Comparison of ENCODE assay signal across 15 cellular contexts in genomic region chr15:85094685-85095084, GRCh38.
A peak's percentile ranks its signal among the peaks of the same experiment; 100 is the strongest.
DNase-seq lines count a peak whose midpoint lies in the region; ATAC-seq and TF ChIP-seq lines count a peak whose summit lies in the region.
"Had no signal": no experiment of that assay in that cellular context is flagged by ENCODE, and none has a peak within 500 bp of the region (broad histone marks: within the 10 kb centered on the region; RNA-seq: fewer than 3 reads in every experiment).

No MANE protein-coding gene starts in this region.

- peak; percentile 75 for DNase-seq in ELR (ENCODE audit: low read depth)
- DNase-seq in RKO (ENCODE audit: low spot score), result peak; percentile 44
- peak; percentile 61 for DNase-seq in choroid plexus epithelial cell (ENCODE audit: low read depth)
- peak; percentile 40 for DNase-seq in non-pigmented ciliary epithelial cell (ENCODE audit: low read depth)
- DNase-seq in germinal center (ENCODE audit: low spot score), result no peak
- DNase-seq in islet precursor cell, result no peak
- DNase-seq in HuH-7.5 (ENCODE audit: low spot score), result no peak
- DNase-seq: activated CD4-positive, CD25-positive, alpha-beta regulatory T cell treated with anti-CD3 and anti-CD28 coated beads, Interleukin-2, amount 50 U/mL, for 72 hours; activated gamma-delta T cell; BE2C; central memory CD4-positive, alpha-beta T cell; immature natural killer cell; retina had no signal

- no peak overlapping the region for H3K4me3 ChIP-seq in choroid plexus epithelial cell (ENCODE audit: low read depth, low read length)
- H3K4me3 ChIP-seq: neural progenitor cell had no signal

- no peak for ATAC-seq in HG03139 (IDR thresholded peaks at IDR 0.05; ENCODE audit: unreplicated experiment)

- TF ChIP-seq CTCF in choroid plexus epithelial cell (conservative IDR thresholded peaks at IDR 0.05; ENCODE audit: low read depth, low read length), result no peak

Comparison
In these comparisons a context has a peak if more than half of its experiments do, and no peak if none do; other contexts are left out.
1. DNase-seq: peak in ELR (single experiment), RKO (single experiment), choroid plexus epithelial cell (single experiment) and non-pigmented ciliary epithelial cell (single experiment); none in germinal center (single experiment), islet precursor cell (single experiment) and HuH-7.5 (single experiment).